In the genomic region with DNA sequence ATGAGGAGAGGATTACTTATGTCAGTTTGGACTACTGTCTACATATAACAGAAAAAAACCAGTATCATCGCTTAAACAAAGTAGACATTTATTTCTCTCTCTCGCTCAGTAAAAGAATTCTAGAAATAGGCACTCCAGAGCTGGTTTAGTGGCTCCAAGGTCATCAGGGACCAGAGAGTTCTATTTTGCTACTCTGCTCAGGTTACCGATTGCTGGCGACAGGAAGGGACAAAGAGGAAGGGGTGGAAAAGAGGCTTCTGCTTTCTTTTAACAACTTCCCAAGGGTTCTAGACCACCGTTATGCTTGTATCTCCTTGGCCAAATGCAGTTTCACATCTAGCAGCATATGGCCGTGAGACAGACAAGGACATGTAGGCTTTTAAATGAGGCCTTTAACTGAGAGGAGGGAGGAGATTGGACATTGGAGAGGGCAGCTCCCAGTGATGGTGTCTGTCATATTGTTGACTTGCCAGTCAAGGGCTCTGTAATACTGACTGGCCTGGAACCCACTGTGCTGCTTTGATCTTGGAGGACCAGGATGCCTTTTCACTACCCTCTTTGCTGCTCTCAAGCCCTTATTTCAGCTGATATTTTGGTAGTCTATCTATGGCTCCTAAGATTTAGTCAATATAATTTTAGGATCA, we compare ENCODE assay signal across 28 cellular contexts. TPM values are rescaled to one million over a fixed set of nuclear protein-coding genes. Genes with fewer than 3 reads are reported as not detected.
DNase-seq lines count a peak whose midpoint lies in the region; ATAC-seq, FAIRE-seq and TF ChIP-seq lines count a peak whose summit lies in the region.
"Had no signal": no experiment of that assay in that cellular context is flagged by ENCODE, and none has a peak within 500 bp of the region (broad histone marks: within the 10 kb centered on the region; RNA-seq: fewer than 3 reads in every experiment).

No MANE protein-coding gene starts in this region.

- H3K27ac Mint-ChIP-seq in natural killer cell treated with Interleukin-12 subunit alpha and Interleukin-12 subunit beta and Interleukin-15 and Interleukin-18, amount 100 ng/mL, for 72 hours, result peak overlapping the region; percentile 4 to 65
- no peak overlapping the region for H3K27ac Mint-ChIP-seq in natural killer cell
- H3K27ac Mint-ChIP-seq: activated CD4-positive, alpha-beta memory T cell treated with anti-CD3 and anti-CD28 coated beads, Interleukin-2, amount 10 ng/mL, durations not matched to agents 7 days and 5 days; activated naive CD8-positive, alpha-beta T cell; activated T-helper 2 cell treated with anti-CD3 and anti-CD28 coated beads, Interferon-gamma antibody, Interleukin-2, Interleukin-4, amounts not matched to agents 10 μg/mL and 5 μg/mL and 100 μg/mL, durations not matched to agents 14 hours and 24 hours and 36 hours; CD4-positive, alpha-beta T cell; progenitor cell of endocrine pancreas; stimulated activated naive CD8-positive, alpha-beta T cell treated with anti-CD3 and anti-CD28 coated beads, Interleukin-15, Interleukin-2, amounts not matched to agents 100 ng/mL and 50 ng/mL, for 24 hours had no signal

- WGBS in H1 (ENCODE audit: extremely low coverage in 1 of 2, insufficient coverage in 1 of 2, insufficient read length in 1 of 2, insufficient replicate concordance in 2 of 2, low coverage in 1 of 2, low lambda C conversion rate in 2 of 2, missing lambda C conversion rate in 1 of 2), 2 experiments, result 88% methylated on average over 6 of the region's 6 CpGs; no CpG with 5 or more reads in 1 of the 2 experiments
- WGBS in mesenchymal stem cell, result 80% methylated on average over 6 of the region's 6 CpGs

- H3K56ac ChIP-seq in H1 (replicated peaks; ENCODE audit: insufficient read length, low read depth, low read length), result no peak overlapping the region

- no peaks in the 10 kb centered on the region for H3K79me2 ChIP-seq in H1 (ENCODE audit: control insufficient read depth in 1 of 2, insufficient read depth in 2 of 2, low read length in 2 of 2)

- no peaks in the 10 kb centered on the region for H3K36me3 Mint-ChIP-seq in natural killer cell treated with Interleukin-12 subunit alpha and Interleukin-12 subunit beta and Interleukin-15 and Interleukin-18, amount 100 ng/mL, for 72 hours
- H3K36me3 Mint-ChIP-seq in natural killer cell, result no peaks in the 10 kb centered on the region
- H3K36me3 Mint-ChIP-seq: activated naive CD8-positive, alpha-beta T cell had no signal

- DNase-seq in natural killer cell treated with Interleukin-12 subunit alpha and Interleukin-12 subunit beta and Interleukin-15 and Interleukin-18, amount 100 ng/mL, for 72 hours (ENCODE audit: low spot score), result no peak
- DNase-seq in natural killer cell (no peak), NCI-H69 (lab: John Stamatoyannopoulos, UW) (peak; percentile 59), H1 (ENCODE audit: low read depth in 1 of 2, low spot score in 2 of 2) (no peak), mesenchymal stem cell (no peak)
- DNase-seq: activated CD4-positive, alpha-beta memory T cell treated with anti-CD3 and anti-CD28 coated beads, Interleukin-2, amount 10 ng/mL, durations not matched to agents 7 days and 5 days; aorta; CD4-positive, alpha-beta T cell; central memory CD4-positive, alpha-beta T cell; dermis blood vessel endothelial cell; GDM1; H7; NCI-H1436 treated with DMSO at 0.1 percent for 48 hours; NCI-H774; OCI-M1; SHP77; stimulated activated CD4-positive, alpha-beta T cell treated with anti-CD3 and anti-CD28 coated beads, Interleukin-15, amount 100 ng/mL, for 24 hours; SW 1271; thyroid gland had no signal

- H3K14ac ChIP-seq in H1 (ENCODE audit: insufficient read length) (no peak overlapping the region), mesenchymal stem cell (ENCODE audit: low read length in 2 of 2) (no peak overlapping the region)

- no peaks in the 10 kb centered on the region for H3K27me3 ChIP-seq in H1 (replicated peaks in 1 of 4; ENCODE audit: control insufficient read depth in 3 of 4, extremely low read depth in 1 of 4, insufficient read depth in 3 of 4, low read length in 3 of 4)
- no peaks in the 10 kb centered on the region for H3K27me3 ChIP-seq in mesenchymal stem cell (ENCODE audit: control insufficient read depth in 1 of 2, insufficient read depth in 1 of 2, low read length in 2 of 2)
- H3K27me3 ChIP-seq: thyroid gland had no signal

- no peak for FAIRE-seq in H1 (lab: Jason Lieb, UNC)
- FAIRE-seq: islet of Langerhans had no signal

- no peak overlapping the region for H3K4me3 ChIP-seq in H1 (ENCODE audit: extremely low read depth in 1 of 4, insufficient read depth in 2 of 4, low read depth in 3 of 4, low read length in 4 of 4)
- H3K4me3 ChIP-seq in mesenchymal stem cell (ENCODE audit: insufficient read depth in 1 of 2, low read depth in 1 of 2, low read length in 2 of 2), result no peak overlapping the region
- H3K4me3 ChIP-seq: thyroid gland had no signal

- H2AFZ ChIP-seq in H1 (ENCODE audit: low read length), result peak overlapping the region; percentile 73; the same call in 1 of the 2 replicates
- no peak overlapping the region for H2AFZ ChIP-seq in mesenchymal stem cell (ENCODE audit: low read depth, low read length)

- H3K9me3 ChIP-seq in H1 (ENCODE audit: insufficient read depth in 2 of 2, low read depth in 1 of 2, low read length in 1 of 2) (no peaks in the 10 kb centered on the region), mesenchymal stem cell (ENCODE audit: control insufficient read depth, low read length) (no peaks in the 10 kb centered on the region)
- H3K9me3 ChIP-seq: thyroid gland had no signal

- no peak overlapping the region for H3K4me2 ChIP-seq in H1 (ENCODE audit: insufficient read depth in 1 of 2, low read depth in 2 of 2, low read length in 2 of 2)
- H3K4me2 ChIP-seq in mesenchymal stem cell (ENCODE audit: low read length, poor library complexity, severe bottlenecking), result no peak overlapping the region

- H3K4me1 Mint-ChIP-seq in natural killer cell treated with Interleukin-12 subunit alpha and Interleukin-12 subunit beta and Interleukin-15 and Interleukin-18, amount 100 ng/mL, for 72 hours (ENCODE audit: low read depth in 2 of 2), result peaks cover 22 to 34% of the 10 kb centered on the region in 2 donors
- no peaks in the 10 kb centered on the region for H3K4me1 Mint-ChIP-seq in natural killer cell

- TF ChIP-seq EP300 in H1 (IDR thresholded peaks at IDR 0.05; ENCODE audit: borderline replicate concordance in 1 of 2, low read depth in 2 of 2, low read length in 2 of 2), result no peak

- H3K79me1 ChIP-seq in H1 (ENCODE audit: low read depth, low read length), result no peaks in the 10 kb centered on the region
- no peaks in the 10 kb centered on the region for H3K79me1 ChIP-seq in mesenchymal stem cell (replicated peaks; ENCODE audit: low read length, poor library complexity, severe bottlenecking)

- CTCF ChIA-PET in H1 (lab: Charles Lee; ENCODE audit: partially characterized antibody), result interaction anchor here (0.9 to 3.6 kb wide), 8 partner anchors 8 to 39 kb away, joined by 3 to 18 read pairs (median 3); partner anchors contain the start of gene REEP5

- ATAC-seq in natural killer cell treated with Interleukin-12 subunit alpha and Interleukin-12 subunit beta and Interleukin-15 and Interleukin-18, amount 100 ng/mL, for 72 hours, result no peak
- no peak for ATAC-seq in natural killer cell
- ATAC-seq in GM21515 (IDR thresholded peaks at IDR 0.05; ENCODE audit: unreplicated experiment), result no peak
- ATAC-seq in GM19463 (IDR thresholded peaks at IDR 0.05; ENCODE audit: unreplicated experiment), result no peak
- ATAC-seq: activated CD4-positive, CD25-positive, alpha-beta regulatory T cell treated with anti-CD3 and anti-CD28 coated beads, Interleukin-2, amount 50 U/mL, for 24 hours had no signal

- no peak for TF ChIP-seq CTCF in natural killer cell (IDR thresholded peaks at IDR 0.05)
- TF ChIP-seq CTCF in H1 (IDR thresholded peaks at IDR 0.05; ENCODE audit: control extremely low read depth in 1 of 3, insufficient read depth in 1 of 3, low read depth in 1 of 3, low read length in 3 of 3), result no peak

- intact Hi-C loops in natural killer cell (cut with micrococcal nuclease), result loop anchor here (5.0 kb wide), 1 partner anchor 39 kb away; the partner anchor contains the start of gene REEP5

- H3K36me3 ChIP-seq in H1 (ENCODE audit: control insufficient read depth in 2 of 4, insufficient read depth in 4 of 4, low read length in 3 of 4) (no peaks in the 10 kb centered on the region), mesenchymal stem cell (ENCODE audit: control insufficient read depth in 1 of 2, insufficient read depth in 2 of 2, low read depth in 1 of 2, low read length in 2 of 2) (no peaks in the 10 kb centered on the region)
- H3K36me3 ChIP-seq: thyroid gland had no signal

- H3K27me3 Mint-ChIP-seq in natural killer cell treated with Interleukin-12 subunit alpha and Interleukin-12 subunit beta and Interleukin-15 and Interleukin-18, amount 100 ng/mL, for 72 hours, result peaks cover 0 to 5% of the 10 kb centered on the region in 2 donors
- H3K27me3 Mint-ChIP-seq in natural killer cell (ENCODE audit: low read depth in 2 of 2), result peaks cover 0 to 3% of the 10 kb centered on the region in 2 donors
- H3K27me3 Mint-ChIP-seq: activated CD4-positive, alpha-beta memory T cell treated with anti-CD3 and anti-CD28 coated beads, Interleukin-2, amount 10 ng/mL, durations not matched to agents 7 days and 5 days; CD4-positive, alpha-beta T cell; progenitor cell of endocrine pancreas had no signal

- H2BK120ac ChIP-seq in H1 (replicated peaks; ENCODE audit: low read depth, low read length) (no peak overlapping the region), mesenchymal stem cell (ENCODE audit: low read depth, low read length) (no peak overlapping the region)

- H2BK5ac ChIP-seq in H1 (ENCODE audit: low read depth, low read length) (no peak overlapping the region), mesenchymal stem cell (ENCODE audit: low read depth, low read length, poor library complexity, severe bottlenecking) (no peak overlapping the region)

- H2AK5ac ChIP-seq in H1 (ENCODE audit: low read depth, low read length), result no peak overlapping the region
- H2AK5ac ChIP-seq in mesenchymal stem cell (ENCODE audit: low read length, severe bottlenecking), result no peak overlapping the region

- H3K9me3 Mint-ChIP-seq in natural killer cell treated with Interleukin-12 subunit alpha and Interleukin-12 subunit beta and Interleukin-15 and Interleukin-18, amount 100 ng/mL, for 72 hours, result no peaks in the 10 kb centered on the region
- H3K9me3 Mint-ChIP-seq in natural killer cell, result no peaks in the 10 kb centered on the region
- H3K9me3 Mint-ChIP-seq: activated CD4-positive, alpha-beta memory T cell treated with anti-CD3 and anti-CD28 coated beads, Interleukin-2, amount 10 ng/mL, durations not matched to agents 7 days and 5 days; activated T-helper 2 cell treated with anti-CD3 and anti-CD28 coated beads, Interferon-gamma antibody, Interleukin-2, Interleukin-4, amounts not matched to agents 10 μg/mL and 5 μg/mL and 100 μg/mL, durations not matched to agents 14 hours and 24 hours and 36 hours; CD4-positive, alpha-beta T cell; neural crest cell; stimulated activated naive CD8-positive, alpha-beta T cell treated with anti-CD3 and anti-CD28 coated beads, Interleukin-15, Interleukin-2, amounts not matched to agents 100 ng/mL and 50 ng/mL, for 24 hours had no signal

- H3K23me2 ChIP-seq in H1 (ENCODE audit: low read depth, low read length), result peaks cover 2% of the 10 kb centered on the region; the same call in 1 of the 2 replicates

- H2BK15ac ChIP-seq in H1 (ENCODE audit: low read length) (0 out of 2 replicates have a peak overlapping the region, but pooled peaks have one; percentile 48), mesenchymal stem cell (ENCODE audit: low read depth, poor library complexity, severe bottlenecking) (no peak overlapping the region)

- POLR2A ChIA-PET in H1 (lab: Charles Lee; ENCODE audit: partially characterized antibody), result interaction anchor here (0.8 to 3.5 kb wide), 2 partner anchors 8 to 15 kb away, joined by 3 to 16 read pairs; partner anchors contain the start of gene DCP2

- H3K27ac ChIP-seq in H1 (ENCODE audit: low read depth, low read length) (no peak overlapping the region), mesenchymal stem cell (ENCODE audit: low read length, poor library complexity, severe bottlenecking) (no peak overlapping the region)
- H3K27ac ChIP-seq: thyroid gland had no signal

- no peak for TF ChIP-seq POLR2A in H1 (IDR thresholded peaks at IDR 0.05; ENCODE audit: control extremely low read depth in 1 of 2, low read depth in 2 of 2, low read length in 2 of 2)

- H4K8ac ChIP-seq in H1 (ENCODE audit: extremely low read depth, insufficient read depth, low read length) (no peak overlapping the region), mesenchymal stem cell (ENCODE audit: low read length) (no peak overlapping the region)

- H3K4me3 Mint-ChIP-seq in natural killer cell treated with Interleukin-12 subunit alpha and Interleukin-12 subunit beta and Interleukin-15 and Interleukin-18, amount 100 ng/mL, for 72 hours, result no peak overlapping the region
- H3K4me3 Mint-ChIP-seq in natural killer cell, result no peak overlapping the region
- H3K4me3 Mint-ChIP-seq: activated CD4-positive, alpha-beta memory T cell treated with anti-CD3 and anti-CD28 coated beads, Interleukin-2, amount 10 ng/mL, durations not matched to agents 7 days and 5 days; activated naive CD8-positive, alpha-beta T cell; CD4-positive, alpha-beta T cell; neural crest cell; stimulated activated naive CD8-positive, alpha-beta T cell treated with anti-CD3 and anti-CD28 coated beads, Interleukin-15, Interleukin-2, amounts not matched to agents 100 ng/mL and 50 ng/mL, for 24 hours had no signal

- no peak overlapping the region for H3K9ac ChIP-seq in H1 (replicated peaks in 1 of 4; ENCODE audit: extremely low read depth in 1 of 4, low read depth in 3 of 4, low read length in 3 of 4)
- H3K9ac ChIP-seq in mesenchymal stem cell (ENCODE audit: low read length), result no peak overlapping the region

- H2BK20ac ChIP-seq in H1 (ENCODE audit: low read length), result no peak overlapping the region

- H3K4ac ChIP-seq in H1 (replicated peaks; ENCODE audit: insufficient read length, low read depth, low read length), result no peak overlapping the region
- no peak overlapping the region for H3K4ac ChIP-seq in mesenchymal stem cell (ENCODE audit: low read depth in 1 of 2, low read length in 2 of 2)

- no peak overlapping the region for H2BK12ac ChIP-seq in H1 (ENCODE audit: low read depth, low read length)
- H2BK12ac ChIP-seq in mesenchymal stem cell (ENCODE audit: low read length in 2 of 2), result no peak overlapping the region

- TF ChIP-seq RAD21 in H1 (IDR thresholded peaks at IDR 0.05 in 1 of 2, conservative IDR thresholded peaks at IDR 0.05 in 1 of 2; ENCODE audit: low read depth in 2 of 2, low read length in 2 of 2), result no peak

- no peak overlapping the region for H4K5ac ChIP-seq in H1 (ENCODE audit: insufficient read length, low read depth, low read length)

- no peak overlapping the region for H3K23ac ChIP-seq in H1 (ENCODE audit: insufficient read length)
- H3K23ac ChIP-seq in mesenchymal stem cell (ENCODE audit: low read length in 2 of 2), result no peak overlapping the region

- no peak overlapping the region for H3K18ac ChIP-seq in H1 (ENCODE audit: extremely low read depth, low read length)
- no peak overlapping the region for H3K18ac ChIP-seq in mesenchymal stem cell (ENCODE audit: low read depth in 1 of 2, low read length in 2 of 2)

- H4K91ac ChIP-seq in H1 (replicated peaks; ENCODE audit: insufficient read length, low read length) (no peak overlapping the region), mesenchymal stem cell (ENCODE audit: low read length) (no peak overlapping the region)

- H4K20me1 ChIP-seq in H1 (replicated peaks in 1 of 2; ENCODE audit: control insufficient read depth in 1 of 2, insufficient read depth in 2 of 2, low read length in 2 of 2), result no peaks in the 10 kb centered on the region

- H3K4me1 ChIP-seq in H1 (replicated peaks in 1 of 4; ENCODE audit: control insufficient read depth in 3 of 4, insufficient read depth in 4 of 4, low read length in 3 of 4), result peaks cover 0 to 6% (median 0%) of the 10 kb centered on the region in 4 experiments; a peak in 2 of 7 replicates
- H3K4me1 ChIP-seq in mesenchymal stem cell (ENCODE audit: control insufficient read depth, insufficient read depth, low read depth, low read length), result peaks cover 5% of the 10 kb centered on the region

RNA-seq across cellular contexts. Expression of gene DCP2, which starts 15.6 kb away (rescaled TPM):
- total RNA-seq in natural killer cell treated with Interleukin-12 subunit alpha and Interleukin-12 subunit beta and Interleukin-15 and Interleukin-18, amount 100 ng/mL, for 72 hours, result 10 to 100 TPM; 76.9 to 95.1 TPM
- total RNA-seq in natural killer cell, result 10 to 100 TPM; 69.3 to 82.9 (median 76.7) TPM
- 162 and 173 TPM in 2 replicates for total RNA-seq in H1 (2021; fragmentation: NEBNext Ultra II Directional; extraction: Animal tissue kit (Norgen Biotek cat#: 25700))
- 14.4 and 41.7 TPM in 2 replicates for polyA plus RNA-seq in H1 (2011; rRNA removed)
- polyA plus RNA-seq in H1 (2011; cell fraction: cytosol; rRNA removed), result 24.9 TPM
- 69.2 TPM for polyA plus RNA-seq in H1 (2011; cell fraction: nucleus; rRNA removed)
- polyA plus RNA-seq in H1 (2012, experiment 1 of 2), result 25.3 to 46.8 TPM (median 37.4 TPM) in 4 replicates
- polyA plus RNA-seq in H1 (2012, experiment 2 of 2), result 3.1 TPM
- polyA plus RNA-seq in H1 (2013, experiment 1 of 2), result 49.7 TPM
- polyA plus RNA-seq in H1 (2013, experiment 2 of 2), result 50.6 TPM
- 100 and 161 TPM in 2 replicates for polyA minus RNA-seq in H1 (2011; rRNA and poly(A)+ RNA removed)
- 76.3 TPM for polyA minus RNA-seq in H1 (2011; cell fraction: cytosol; rRNA and poly(A)+ RNA removed)
- polyA minus RNA-seq in H1 (2011; cell fraction: nucleus; rRNA and poly(A)+ RNA removed), result 135 TPM
- 10.1 TPM for polyA plus RNA-seq in mesenchymal stem cell (2013, experiment 1 of 2)
- polyA plus RNA-seq in mesenchymal stem cell (2013, experiment 2 of 2), result 11.1 TPM

RNA-seq across cellular contexts. Expression of gene REEP5, which starts 39.0 kb away (rescaled TPM):
- total RNA-seq in natural killer cell treated with Interleukin-12 subunit alpha and Interleukin-12 subunit beta and Interleukin-15 and Interleukin-18, amount 100 ng/mL, for 72 hours, result 100 to 1,000 TPM; 102 to 113 TPM
- total RNA-seq in natural killer cell, result 10 to 100 TPM; 42.8 to 46.5 (median 46.5) TPM
- 56.6 and 58.3 TPM in 2 replicates for total RNA-seq in H1 (2021; fragmentation: NEBNext Ultra II Directional; extraction: Animal tissue kit (Norgen Biotek cat#: 25700))
- 69.3 and 94.3 TPM in 2 replicates for polyA plus RNA-seq in H1 (2011; rRNA removed)
- 60.3 TPM for polyA plus RNA-seq in H1 (2011; cell fraction: cytosol; rRNA removed)
- 148 TPM for polyA plus RNA-seq in H1 (2011; cell fraction: nucleus; rRNA removed)
- polyA plus RNA-seq in H1 (2012, experiment 1 of 2), result 45.8 to 68.6 TPM (median 50.6 TPM) in 4 replicates
- polyA plus RNA-seq in H1 (2012, experiment 2 of 2), result 9.2 TPM
- 65.9 TPM for polyA plus RNA-seq in H1 (2013, experiment 1 of 2)
- polyA plus RNA-seq in H1 (2013, experiment 2 of 2), result 70.8 TPM
- polyA minus RNA-seq in H1 (2011; rRNA and poly(A)+ RNA removed), result 113 and 123 TPM in 2 replicates
- 39.3 TPM for polyA minus RNA-seq in H1 (2011; cell fraction: cytosol; rRNA and poly(A)+ RNA removed)
- 97.4 TPM for polyA minus RNA-seq in H1 (2011; cell fraction: nucleus; rRNA and poly(A)+ RNA removed)
- 80.8 TPM for polyA plus RNA-seq in mesenchymal stem cell (2013, experiment 1 of 2)
- polyA plus RNA-seq in mesenchymal stem cell (2013, experiment 2 of 2), result 89.2 TPM

Comparison
In these comparisons a context has a peak if more than half of its experiments do, and no peak if none do; other contexts are left out.
1. H3K27ac Mint-ChIP-seq: peak in natural killer cell treated with Interleukin-12 subunit alpha and Interleukin-12 subunit beta and Interleukin-15 and Interleukin-18, amount 100 ng/mL, for 72 hours (2 of 2); none in natural killer cell (0 of 2).